ENCODE assay signal across 8 cellular contexts in genomic region chrX:48574270-48575266, GRCh38. TPM values are rescaled to one million over a fixed set of nuclear protein-coding genes. Genes with fewer than 3 reads are reported as not detected.
DNase-seq lines count a peak whose midpoint lies in the region; ATAC-seq, FAIRE-seq and TF ChIP-seq lines count a peak whose summit lies in the region.

RBM3 (plus strand) TSS chrX:48574484; CDS start chrX:48575181, 697 bp downstream.

- no peak within 1 kb of the TSS for H2BK20ac ChIP-seq in H1 (ENCODE audit: low read length)

- DNase-seq in D341Med (ENCODE audit: low spot score): peak; percentile 85
- peak; percentile 84 for DNase-seq in NT2/D1 (ENCODE audit: low read depth, low spot score)
- DNase-seq in activated CD8-positive, alpha-beta memory T cell treated with anti-CD3 and anti-CD28 coated beads, Interleukin-2, amount 10 ng/mL, durations not matched to agents 7 days and 5 days: peak; percentile 97
- peak; percentile 71 to 77 for DNase-seq in H1 (ENCODE audit: low read depth in 1 of 2, low spot score in 2 of 2)
- peak; percentile 92 for DNase-seq in mesendoderm
- peak; percentile 81 for DNase-seq in stimulated activated CD8-positive, alpha-beta memory T cell treated with anti-CD3 and anti-CD28 coated beads, Interleukin-12 subunit alpha, Interleukin-12 subunit beta, amount 100 ng/mL, for 4 hours (ENCODE audit: low read depth)

- peaks cover 7% of the 10 kb centered on the region for H3K79me1 ChIP-seq in H1 (ENCODE audit: low read depth, low read length)
- H3K79me1 ChIP-seq in mesendoderm (ENCODE audit: low read length): peaks cover 2% of the 10 kb centered on the region

- H3K27ac ChIP-seq in HUES48 (ENCODE audit: low read depth, low read length): peak within 1 kb of the TSS; percentile 95
- H3K27ac ChIP-seq in H1 (ENCODE audit: low read depth, low read length): peak within 1 kb of the TSS; percentile 98
- peak within 1 kb of the TSS; percentile 86 for H3K27ac ChIP-seq in mesendoderm (ENCODE audit: low read depth, low read length)

- H3K4me2 ChIP-seq in H1 (ENCODE audit: insufficient read depth in 1 of 2, low read depth in 2 of 2, low read length in 2 of 2) (peak within 1 kb of the TSS; percentile 72 to 80), mesendoderm (ENCODE audit: low read length) (peak within 1 kb of the TSS; percentile 79)

- no peak within 1 kb of the TSS for H3K23ac ChIP-seq in H1 (ENCODE audit: insufficient read length)
- H3K23ac ChIP-seq in mesendoderm (ENCODE audit: low read length): no peak within 1 kb of the TSS

- no peak for FAIRE-seq in H1 (lab: Jason Lieb, UNC)

- H3K4ac ChIP-seq in H1 (replicated peaks; ENCODE audit: insufficient read length, low read depth, low read length) (peak within 1 kb of the TSS; percentile 99), mesendoderm (ENCODE audit: low read depth, low read length) (peak within 1 kb of the TSS; percentile 98)

- peak within 1 kb of the TSS; percentile 93 for H2AK5ac ChIP-seq in H1 (ENCODE audit: low read depth, low read length)
- peak within 1 kb of the TSS; percentile 95 for H2AK5ac ChIP-seq in mesendoderm (ENCODE audit: low read length)

- H3K4me3 Mint-ChIP-seq in activated CD8-positive, alpha-beta memory T cell treated with anti-CD3 and anti-CD28 coated beads, Interleukin-2, amount 10 ng/mL, durations not matched to agents 7 days and 5 days: peak within 1 kb of the TSS; percentile 99

- H3K27me3 ChIP-seq in HUES48 (ENCODE audit: control insufficient read depth, insufficient read depth, low read length) (no peaks in the 10 kb centered on the region), NT2/D1 (ENCODE audit: insufficient read depth, insufficient read length) (no peaks in the 10 kb centered on the region), H1 (replicated peaks in 1 of 4; ENCODE audit: control insufficient read depth in 3 of 4, extremely low read depth in 1 of 4, insufficient read depth in 3 of 4, low read length in 3 of 4) (no peaks in the 10 kb centered on the region), mesendoderm (ENCODE audit: insufficient read depth, low read length, poor library complexity) (no peaks in the 10 kb centered on the region)

- H3K36me3 ChIP-seq in HUES48 (ENCODE audit: control insufficient read depth, insufficient read depth, low read length) (peaks cover 43% of the 10 kb centered on the region), NT2/D1 (ENCODE audit: insufficient read depth, insufficient read length, low read length) (peaks cover 47% of the 10 kb centered on the region), H1 (ENCODE audit: control insufficient read depth in 2 of 4, insufficient read depth in 4 of 4, low read length in 3 of 4) (peaks cover 16 to 39% (median 27%) of the 10 kb centered on the region in 4 experiments), mesendoderm (ENCODE audit: control insufficient read depth, insufficient read depth, low read length) (peaks cover 14% of the 10 kb centered on the region)

- H3K9ac ChIP-seq in HUES48 (ENCODE audit: low read depth, low read length) (peak within 1 kb of the TSS; percentile 99), NT2/D1 (ENCODE audit: insufficient read length, low read depth) (peak within 1 kb of the TSS; percentile 97), H1 (replicated peaks in 1 of 4; ENCODE audit: extremely low read depth in 1 of 4, low read depth in 3 of 4, low read length in 3 of 4) (peak within 1 kb of the TSS; percentile 85 to 99 (median 97)), mesendoderm (ENCODE audit: low read length) (peak within 1 kb of the TSS; percentile 98)

- H3K14ac ChIP-seq in H1 (ENCODE audit: insufficient read length): no peak within 1 kb of the TSS

- no peaks in the 10 kb centered on the region for H4K20me1 ChIP-seq in H1 (replicated peaks in 1 of 2; ENCODE audit: control insufficient read depth in 1 of 2, insufficient read depth in 2 of 2, low read length in 2 of 2)

- H3K56ac ChIP-seq in H1 (replicated peaks; ENCODE audit: insufficient read length, low read depth, low read length): peak within 1 kb of the TSS; percentile 90
- peak within 1 kb of the TSS; percentile 95 for H3K56ac ChIP-seq in mesendoderm (ENCODE audit: low read length)

- H3K4me3 ChIP-seq in HUES48 (ENCODE audit: low read depth, low read length): peak within 1 kb of the TSS; percentile 89
- peak within 1 kb of the TSS; percentile 92 for H3K4me3 ChIP-seq in NT2/D1 (ENCODE audit: insufficient read length, low read depth)
- H3K4me3 ChIP-seq in H1 (ENCODE audit: extremely low read depth in 1 of 4, insufficient read depth in 2 of 4, low read depth in 3 of 4, low read length in 4 of 4): peak within 1 kb of the TSS; percentile 75 to 96 (median 84)
- H3K4me3 ChIP-seq in mesendoderm (ENCODE audit: low read length): peak within 1 kb of the TSS; percentile 86

- H4K5ac ChIP-seq in H1 (ENCODE audit: insufficient read length, low read depth, low read length) (peak within 1 kb of the TSS; percentile 86), mesendoderm (ENCODE audit: low read length) (peak within 1 kb of the TSS; percentile 60)

- WGBS in H1 (ENCODE audit: extremely low coverage in 1 of 2, insufficient coverage in 1 of 2, insufficient read length in 1 of 2, insufficient replicate concordance in 2 of 2, low coverage in 1 of 2, low lambda C conversion rate in 2 of 2, missing lambda C conversion rate in 1 of 2), 2 experiments: 2% methylated on average over 38 of the region's 71 CpGs; no CpG with 5 or more reads in 1 of the 2 experiments
- WGBS in mesendoderm (ENCODE audit: extremely low coverage, insufficient coverage, low lambda C conversion rate): no CpG with 5 or more reads among the region's 71 CpGs

- H3K27me3 Mint-ChIP-seq in activated CD8-positive, alpha-beta memory T cell treated with anti-CD3 and anti-CD28 coated beads, Interleukin-2, amount 10 ng/mL, durations not matched to agents 7 days and 5 days: no peaks in the 10 kb centered on the region

- H3K23me2 ChIP-seq in H1 (ENCODE audit: low read depth, low read length): peaks cover 4% of the 10 kb centered on the region; the same call in 1 of the 2 replicates

- CTCF ChIA-PET in activated CD8-positive, alpha-beta memory T cell treated with anti-CD3 and anti-CD28 coated beads, Interleukin-2, amount 10 ng/mL, durations not matched to agents 7 days and 5 days (lab: Charles Lee): interaction anchor here (1.2 to 2.0 kb wide), 5 partner anchors 35 to 383 kb away, joined by 3 to 11 read pairs (median 4); partner anchors contain the start of genes OTUD5 and TBC1D25
- CTCF ChIA-PET in H1 (lab: Charles Lee; ENCODE audit: partially characterized antibody): no interaction called here

- TF ChIP-seq POLR2A in H1 (IDR thresholded peaks at IDR 0.05; ENCODE audit: control extremely low read depth in 1 of 2, low read depth in 2 of 2, low read length in 2 of 2): peak; percentile 55 to 92

- H2BK120ac ChIP-seq in H1 (replicated peaks; ENCODE audit: low read depth, low read length) (peak within 1 kb of the TSS; percentile 43), mesendoderm (ENCODE audit: low read depth, low read length) (peak within 1 kb of the TSS; percentile 29)

- H3K79me2 ChIP-seq in H1 (ENCODE audit: control insufficient read depth in 1 of 2, insufficient read depth in 2 of 2, low read length in 2 of 2): peaks cover 0 to 17% of the 10 kb centered on the region in 2 experiments; a peak in 2 of 4 replicates
- peaks cover 18% of the 10 kb centered on the region for H3K79me2 ChIP-seq in mesendoderm (ENCODE audit: control insufficient read depth, insufficient read depth, low read length)

- H3K9me3 Mint-ChIP-seq in activated CD8-positive, alpha-beta memory T cell treated with anti-CD3 and anti-CD28 coated beads, Interleukin-2, amount 10 ng/mL, durations not matched to agents 7 days and 5 days (ENCODE audit: low read depth): no peaks in the 10 kb centered on the region

- H2BK5ac ChIP-seq in H1 (ENCODE audit: low read depth, low read length): peak within 1 kb of the TSS; percentile 94
- peak within 1 kb of the TSS; percentile 85 for H2BK5ac ChIP-seq in mesendoderm (ENCODE audit: low read length)

- H3K4me1 Mint-ChIP-seq in activated CD8-positive, alpha-beta memory T cell treated with anti-CD3 and anti-CD28 coated beads, Interleukin-2, amount 10 ng/mL, durations not matched to agents 7 days and 5 days: peaks cover 34% of the 10 kb centered on the region

- peak within 1 kb of the TSS; percentile 81; the same call in 1 of the 2 replicates for H2AFZ ChIP-seq in H1 (ENCODE audit: low read length)

- ATAC-seq in GM21381 (IDR thresholded peaks at IDR 0.05; ENCODE audit: unreplicated experiment): peak; percentile 88
- peak; percentile 93 for ATAC-seq in activated CD8-positive, alpha-beta memory T cell treated with anti-CD3 and anti-CD28 coated beads, Interleukin-2, amount 10 ng/mL, durations not matched to agents 7 days and 5 days

- H2BK15ac ChIP-seq in H1 (ENCODE audit: low read length): no peak within 1 kb of the TSS
- H2BK15ac ChIP-seq in mesendoderm (replicated peaks; ENCODE audit: low read depth): no peak within 1 kb of the TSS

- TF ChIP-seq RAD21 in H1 (IDR thresholded peaks at IDR 0.05 in 1 of 2, conservative IDR thresholded peaks at IDR 0.05 in 1 of 2; ENCODE audit: low read depth in 2 of 2, low read length in 2 of 2): no peak

- peak within 1 kb of the TSS; percentile 98 for H4K91ac ChIP-seq in H1 (replicated peaks; ENCODE audit: insufficient read length, low read length)

- peak within 1 kb of the TSS; percentile 100 for H3K27ac Mint-ChIP-seq in activated CD8-positive, alpha-beta memory T cell treated with anti-CD3 and anti-CD28 coated beads, Interleukin-2, amount 10 ng/mL, durations not matched to agents 7 days and 5 days

- H3K4me1 ChIP-seq in HUES48 (ENCODE audit: control insufficient read depth, insufficient read depth, low read length) (no peaks in the 10 kb centered on the region), NT2/D1 (ENCODE audit: insufficient read depth, insufficient read length) (peaks cover 12% of the 10 kb centered on the region), H1 (replicated peaks in 1 of 4; ENCODE audit: control insufficient read depth in 3 of 4, insufficient read depth in 4 of 4, low read length in 3 of 4) (peaks cover 0 to 5% (median 0%) of the 10 kb centered on the region in 4 experiments; a peak in 5 of 7 replicates), mesendoderm (ENCODE audit: control insufficient read depth, low read depth, low read length) (peaks cover 4% of the 10 kb centered on the region)

- no peak for TF ChIP-seq EP300 in H1 (IDR thresholded peaks at IDR 0.05; ENCODE audit: borderline replicate concordance in 1 of 2, low read depth in 2 of 2, low read length in 2 of 2)

- H3K18ac ChIP-seq in H1 (ENCODE audit: extremely low read depth, low read length) (peak within 1 kb of the TSS; percentile 88), mesendoderm (ENCODE audit: low read length) (peak within 1 kb of the TSS; percentile 95)

- H2BK12ac ChIP-seq in H1 (ENCODE audit: low read depth, low read length): no peak within 1 kb of the TSS

- H4K8ac ChIP-seq in H1 (ENCODE audit: extremely low read depth, insufficient read depth, low read length): peak within 1 kb of the TSS; percentile 99
- peak within 1 kb of the TSS; percentile 81 for H4K8ac ChIP-seq in mesendoderm (ENCODE audit: low read depth, low read length)

- POLR2A ChIA-PET in H1 (lab: Charles Lee; ENCODE audit: partially characterized antibody): interaction anchor here (0.7 to 2.9 kb wide), 24 partner anchors 9 to 137 kb away, joined by 3 to 22 read pairs (median 4); partner anchors contain the start of genes EBP, TBC1D25 and WDR13

- peaks cover 39% of the 10 kb centered on the region; the same call in 1 of the 2 replicates for H3K9me3 ChIP-seq in HUES48 (ENCODE audit: control insufficient read depth, insufficient read depth, low read length)
- no peaks in the 10 kb centered on the region for H3K9me3 ChIP-seq in NT2/D1 (ENCODE audit: insufficient read depth, low read length)
- H3K9me3 ChIP-seq in H1 (ENCODE audit: insufficient read depth in 2 of 2, low read depth in 1 of 2, low read length in 1 of 2): no peaks in the 10 kb centered on the region

- TF ChIP-seq CTCF in H1 (IDR thresholded peaks at IDR 0.05; ENCODE audit: control extremely low read depth in 1 of 3, insufficient read depth in 1 of 3, low read depth in 1 of 3, low read length in 3 of 3): peak; percentile 2 to 39 (median 35); a peak in 2 of 4 replicates

- H3K36me3 Mint-ChIP-seq in activated CD8-positive, alpha-beta memory T cell treated with anti-CD3 and anti-CD28 coated beads, Interleukin-2, amount 10 ng/mL, durations not matched to agents 7 days and 5 days: peaks cover 33% of the 10 kb centered on the region

RNA-seq across cellular contexts. Expression of gene RBM3, which starts in this region (rescaled TPM):
- 100 to 1,000 TPM; 149 to 183 TPM for total RNA-seq in activated CD8-positive, alpha-beta memory T cell treated with anti-CD3 and anti-CD28 coated beads, Interleukin-2, amount 10 ng/mL, durations not matched to agents 7 days and 5 days
- 159 and 164 TPM in 2 replicates for total RNA-seq in H1 (2021; fragmentation: NEBNext Ultra II Directional; extraction: Animal tissue kit (Norgen Biotek cat#: 25700))
- polyA plus RNA-seq in H1 (2011; rRNA removed): 73.2 and 99.6 TPM in 2 replicates
- 135 TPM for polyA plus RNA-seq in H1 (2011; cell fraction: cytosol; rRNA removed)
- 70.3 TPM for polyA plus RNA-seq in H1 (2011; cell fraction: nucleus; rRNA removed)
- 170 to 257 TPM (median 204 TPM) in 4 replicates for polyA plus RNA-seq in H1 (2012, experiment 1 of 2)
- 98.3 TPM for polyA plus RNA-seq in H1 (2012, experiment 2 of 2)
- 150 TPM for polyA plus RNA-seq in H1 (2013, experiment 1 of 2)
- 137 TPM for polyA plus RNA-seq in H1 (2013, experiment 2 of 2)
- 154 and 219 TPM in 2 replicates for polyA minus RNA-seq in H1 (2011; rRNA and poly(A)+ RNA removed)
- 80.5 TPM for polyA minus RNA-seq in H1 (2011; cell fraction: cytosol; rRNA and poly(A)+ RNA removed)
- 130 TPM for polyA minus RNA-seq in H1 (2011; cell fraction: nucleus; rRNA and poly(A)+ RNA removed)
- 275 TPM for polyA plus RNA-seq in mesendoderm (2013, experiment 1 of 2)
- polyA plus RNA-seq in mesendoderm (2013, experiment 2 of 2): 282 TPM

Comparison
In these comparisons a context has a peak if more than half of its experiments do, and no peak if none do; other contexts are left out.
1. Peak in every context shown above with its lines: DNase-seq, ATAC-seq, H3K4me3 ChIP-seq and H3K27ac ChIP-seq.